ENCODE assay signal across 2 cellular contexts in the genomic region with DNA sequence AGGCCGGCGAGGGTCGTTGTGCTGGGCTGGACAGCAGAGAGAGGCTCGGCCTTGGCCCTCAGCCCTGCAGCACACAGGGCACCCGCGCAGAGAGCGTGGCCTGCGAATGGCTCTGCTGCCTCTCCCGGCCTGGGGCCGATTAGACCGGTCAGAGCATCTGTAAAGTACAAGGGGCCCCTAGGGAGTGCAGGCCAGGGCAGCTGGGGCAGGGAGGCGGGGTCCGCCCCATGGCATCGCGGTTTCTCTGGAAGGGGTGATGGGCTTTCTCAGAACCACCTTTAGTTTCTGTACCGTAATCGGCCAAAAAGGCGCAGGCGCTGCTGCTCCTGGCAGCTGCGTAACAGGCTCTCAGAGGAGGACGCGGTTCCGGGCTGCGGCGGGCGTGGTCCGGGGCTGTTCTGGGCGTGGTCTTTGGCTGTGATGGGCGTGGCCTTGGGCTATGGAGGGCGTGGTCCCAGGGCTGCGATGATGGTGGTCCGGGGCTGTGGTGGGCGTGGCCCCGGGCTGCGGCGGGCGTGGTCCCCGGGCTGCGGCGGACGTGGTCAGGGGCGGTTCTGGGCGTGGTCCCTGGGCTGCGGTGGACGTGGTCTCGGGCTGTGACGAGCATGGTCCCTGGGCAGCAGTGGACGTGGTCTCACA.
TF ChIP-seq lines count a peak whose summit lies in the region.

No MANE protein-coding gene starts in this region.

TF ChIP-seq in GM23338, 12 proteins besides CTCF, POLR2A, EP300 and RAD21:
- TF ChIP-seq POLR2AphosphoS5 (IDR thresholded peaks at IDR 0.05; ENCODE audit: low read depth): peak; percentile 86
- TF ChIP-seq, protein P1, sequence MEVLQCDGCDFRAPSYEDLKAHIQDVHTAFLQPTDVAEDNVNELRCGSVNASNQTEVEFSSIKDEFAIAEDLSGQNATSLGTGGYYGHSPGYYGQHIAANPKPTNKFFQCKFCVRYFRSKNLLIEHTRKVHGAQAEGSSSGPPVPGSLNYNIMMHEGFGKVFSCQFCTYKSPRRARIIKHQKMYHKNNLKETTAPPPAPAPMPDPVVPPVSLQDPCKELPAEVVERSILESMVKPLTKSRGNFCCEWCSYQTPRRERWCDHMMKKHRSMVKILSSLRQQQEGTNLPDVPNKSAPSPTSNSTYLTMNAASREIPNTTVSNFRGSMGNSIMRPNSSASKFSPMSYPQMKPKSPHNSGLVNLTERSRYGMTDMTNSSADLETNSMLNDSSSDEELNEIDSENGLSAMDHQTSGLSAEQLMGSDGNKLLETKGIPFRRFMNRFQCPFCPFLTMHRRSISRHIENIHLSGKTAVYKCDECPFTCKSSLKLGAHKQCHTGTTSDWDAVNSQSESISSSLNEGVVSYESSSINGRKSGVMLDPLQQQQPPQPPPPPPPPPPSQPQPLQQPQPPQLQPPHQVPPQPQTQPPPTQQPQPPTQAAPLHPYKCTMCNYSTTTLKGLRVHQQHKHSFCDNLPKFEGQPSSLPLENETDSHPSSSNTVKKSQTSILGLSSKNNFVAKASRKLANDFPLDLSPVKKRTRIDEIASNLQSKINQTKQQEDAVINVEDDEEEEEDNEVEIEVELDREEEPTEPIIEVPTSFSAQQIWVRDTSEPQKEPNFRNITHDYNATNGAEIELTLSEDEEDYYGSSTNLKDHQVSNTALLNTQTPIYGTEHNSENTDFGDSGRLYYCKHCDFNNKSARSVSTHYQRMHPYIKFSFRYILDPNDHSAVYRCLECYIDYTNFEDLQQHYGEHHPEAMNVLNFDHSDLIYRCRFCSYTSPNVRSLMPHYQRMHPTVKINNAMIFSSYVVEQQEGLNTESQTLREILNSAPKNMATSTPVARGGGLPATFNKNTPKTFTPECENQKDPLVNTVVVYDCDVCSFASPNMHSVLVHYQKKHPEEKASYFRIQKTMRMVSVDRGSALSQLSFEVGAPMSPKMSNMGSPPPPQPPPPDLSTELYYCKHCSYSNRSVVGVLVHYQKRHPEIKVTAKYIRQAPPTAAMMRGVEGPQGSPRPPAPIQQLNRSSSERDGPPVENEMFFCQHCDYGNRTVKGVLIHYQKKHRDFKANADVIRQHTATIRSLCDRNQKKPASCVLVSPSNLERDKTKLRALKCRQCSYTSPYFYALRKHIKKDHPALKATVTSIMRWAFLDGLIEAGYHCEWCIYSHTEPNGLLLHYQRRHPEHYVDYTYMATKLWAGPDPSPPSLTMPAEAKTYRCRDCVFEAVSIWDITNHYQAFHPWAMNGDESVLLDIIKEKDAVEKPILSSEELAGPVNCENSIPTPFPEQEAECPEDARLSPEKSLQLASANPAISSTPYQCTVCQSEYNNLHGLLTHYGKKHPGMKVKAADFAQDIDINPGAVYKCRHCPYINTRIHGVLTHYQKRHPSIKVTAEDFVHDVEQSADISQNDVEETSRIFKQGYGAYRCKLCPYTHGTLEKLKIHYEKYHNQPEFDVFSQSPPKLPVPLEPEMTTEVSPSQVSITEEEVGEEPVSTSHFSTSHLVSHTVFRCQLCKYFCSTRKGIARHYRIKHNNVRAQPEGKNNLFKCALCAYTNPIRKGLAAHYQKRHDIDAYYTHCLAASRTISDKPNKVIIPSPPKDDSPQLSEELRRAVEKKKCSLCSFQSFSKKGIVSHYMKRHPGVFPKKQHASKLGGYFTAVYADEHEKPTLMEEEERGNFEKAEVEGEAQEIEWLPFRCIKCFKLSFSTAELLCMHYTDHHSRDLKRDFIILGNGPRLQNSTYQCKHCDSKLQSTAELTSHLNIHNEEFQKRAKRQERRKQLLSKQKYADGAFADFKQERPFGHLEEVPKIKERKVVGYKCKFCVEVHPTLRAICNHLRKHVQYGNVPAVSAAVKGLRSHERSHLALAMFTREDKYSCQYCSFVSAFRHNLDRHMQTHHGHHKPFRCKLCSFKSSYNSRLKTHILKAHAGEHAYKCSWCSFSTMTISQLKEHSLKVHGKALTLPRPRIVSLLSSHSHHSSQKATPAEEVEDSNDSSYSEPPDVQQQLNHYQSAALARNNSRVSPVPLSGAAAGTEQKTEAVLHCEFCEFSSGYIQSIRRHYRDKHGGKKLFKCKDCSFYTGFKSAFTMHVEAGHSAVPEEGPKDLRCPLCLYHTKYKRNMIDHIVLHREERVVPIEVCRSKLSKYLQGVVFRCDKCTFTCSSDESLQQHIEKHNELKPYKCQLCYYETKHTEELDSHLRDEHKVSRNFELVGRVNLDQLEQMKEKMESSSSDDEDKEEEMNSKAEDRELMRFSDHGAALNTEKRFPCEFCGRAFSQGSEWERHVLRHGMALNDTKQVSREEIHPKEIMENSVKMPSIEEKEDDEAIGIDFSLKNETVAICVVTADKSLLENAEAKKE (CRISPR knock-in tag; IDR thresholded peaks at IDR 0.05): no peak

TF ChIP-seq in K562, 482 proteins besides CTCF, POLR2A, EP300 and RAD21 (continues in another document):
- TF ChIP-seq ZNF124 (CRISPR knock-in tag; IDR thresholded peaks at IDR 0.05) (no peak), BRD4 (IDR thresholded peaks at IDR 0.05) (no peak), MCM3 (IDR thresholded peaks at IDR 0.05) (no peak), SP1 (CRISPR knock-in tag; IDR thresholded peaks at IDR 0.05) (peak; percentile 58), LCOR (CRISPR knock-in tag; IDR thresholded peaks at IDR 0.05) (0 out of 2 replicates have a peak, but pooled peaks have one; percentile 14), ZFX (CRISPR knock-in tag; IDR thresholded peaks at IDR 0.05) (peak; percentile 81), MTA3 (IDR thresholded peaks at IDR 0.05; ENCODE audit: borderline replicate concordance) (peak; percentile 61; the same call in 1 of the 2 replicates), LARP7 (IDR thresholded peaks at IDR 0.05) (no peak), RHOXF2B (CRISPR knock-in tag; conservative IDR thresholded peaks at IDR 0.05) (no peak), POLR2B (IDR thresholded peaks at IDR 0.05; ENCODE audit: low read depth, partially characterized antibody) (peak; percentile 63)
- TF ChIP-seq, protein P2, sequence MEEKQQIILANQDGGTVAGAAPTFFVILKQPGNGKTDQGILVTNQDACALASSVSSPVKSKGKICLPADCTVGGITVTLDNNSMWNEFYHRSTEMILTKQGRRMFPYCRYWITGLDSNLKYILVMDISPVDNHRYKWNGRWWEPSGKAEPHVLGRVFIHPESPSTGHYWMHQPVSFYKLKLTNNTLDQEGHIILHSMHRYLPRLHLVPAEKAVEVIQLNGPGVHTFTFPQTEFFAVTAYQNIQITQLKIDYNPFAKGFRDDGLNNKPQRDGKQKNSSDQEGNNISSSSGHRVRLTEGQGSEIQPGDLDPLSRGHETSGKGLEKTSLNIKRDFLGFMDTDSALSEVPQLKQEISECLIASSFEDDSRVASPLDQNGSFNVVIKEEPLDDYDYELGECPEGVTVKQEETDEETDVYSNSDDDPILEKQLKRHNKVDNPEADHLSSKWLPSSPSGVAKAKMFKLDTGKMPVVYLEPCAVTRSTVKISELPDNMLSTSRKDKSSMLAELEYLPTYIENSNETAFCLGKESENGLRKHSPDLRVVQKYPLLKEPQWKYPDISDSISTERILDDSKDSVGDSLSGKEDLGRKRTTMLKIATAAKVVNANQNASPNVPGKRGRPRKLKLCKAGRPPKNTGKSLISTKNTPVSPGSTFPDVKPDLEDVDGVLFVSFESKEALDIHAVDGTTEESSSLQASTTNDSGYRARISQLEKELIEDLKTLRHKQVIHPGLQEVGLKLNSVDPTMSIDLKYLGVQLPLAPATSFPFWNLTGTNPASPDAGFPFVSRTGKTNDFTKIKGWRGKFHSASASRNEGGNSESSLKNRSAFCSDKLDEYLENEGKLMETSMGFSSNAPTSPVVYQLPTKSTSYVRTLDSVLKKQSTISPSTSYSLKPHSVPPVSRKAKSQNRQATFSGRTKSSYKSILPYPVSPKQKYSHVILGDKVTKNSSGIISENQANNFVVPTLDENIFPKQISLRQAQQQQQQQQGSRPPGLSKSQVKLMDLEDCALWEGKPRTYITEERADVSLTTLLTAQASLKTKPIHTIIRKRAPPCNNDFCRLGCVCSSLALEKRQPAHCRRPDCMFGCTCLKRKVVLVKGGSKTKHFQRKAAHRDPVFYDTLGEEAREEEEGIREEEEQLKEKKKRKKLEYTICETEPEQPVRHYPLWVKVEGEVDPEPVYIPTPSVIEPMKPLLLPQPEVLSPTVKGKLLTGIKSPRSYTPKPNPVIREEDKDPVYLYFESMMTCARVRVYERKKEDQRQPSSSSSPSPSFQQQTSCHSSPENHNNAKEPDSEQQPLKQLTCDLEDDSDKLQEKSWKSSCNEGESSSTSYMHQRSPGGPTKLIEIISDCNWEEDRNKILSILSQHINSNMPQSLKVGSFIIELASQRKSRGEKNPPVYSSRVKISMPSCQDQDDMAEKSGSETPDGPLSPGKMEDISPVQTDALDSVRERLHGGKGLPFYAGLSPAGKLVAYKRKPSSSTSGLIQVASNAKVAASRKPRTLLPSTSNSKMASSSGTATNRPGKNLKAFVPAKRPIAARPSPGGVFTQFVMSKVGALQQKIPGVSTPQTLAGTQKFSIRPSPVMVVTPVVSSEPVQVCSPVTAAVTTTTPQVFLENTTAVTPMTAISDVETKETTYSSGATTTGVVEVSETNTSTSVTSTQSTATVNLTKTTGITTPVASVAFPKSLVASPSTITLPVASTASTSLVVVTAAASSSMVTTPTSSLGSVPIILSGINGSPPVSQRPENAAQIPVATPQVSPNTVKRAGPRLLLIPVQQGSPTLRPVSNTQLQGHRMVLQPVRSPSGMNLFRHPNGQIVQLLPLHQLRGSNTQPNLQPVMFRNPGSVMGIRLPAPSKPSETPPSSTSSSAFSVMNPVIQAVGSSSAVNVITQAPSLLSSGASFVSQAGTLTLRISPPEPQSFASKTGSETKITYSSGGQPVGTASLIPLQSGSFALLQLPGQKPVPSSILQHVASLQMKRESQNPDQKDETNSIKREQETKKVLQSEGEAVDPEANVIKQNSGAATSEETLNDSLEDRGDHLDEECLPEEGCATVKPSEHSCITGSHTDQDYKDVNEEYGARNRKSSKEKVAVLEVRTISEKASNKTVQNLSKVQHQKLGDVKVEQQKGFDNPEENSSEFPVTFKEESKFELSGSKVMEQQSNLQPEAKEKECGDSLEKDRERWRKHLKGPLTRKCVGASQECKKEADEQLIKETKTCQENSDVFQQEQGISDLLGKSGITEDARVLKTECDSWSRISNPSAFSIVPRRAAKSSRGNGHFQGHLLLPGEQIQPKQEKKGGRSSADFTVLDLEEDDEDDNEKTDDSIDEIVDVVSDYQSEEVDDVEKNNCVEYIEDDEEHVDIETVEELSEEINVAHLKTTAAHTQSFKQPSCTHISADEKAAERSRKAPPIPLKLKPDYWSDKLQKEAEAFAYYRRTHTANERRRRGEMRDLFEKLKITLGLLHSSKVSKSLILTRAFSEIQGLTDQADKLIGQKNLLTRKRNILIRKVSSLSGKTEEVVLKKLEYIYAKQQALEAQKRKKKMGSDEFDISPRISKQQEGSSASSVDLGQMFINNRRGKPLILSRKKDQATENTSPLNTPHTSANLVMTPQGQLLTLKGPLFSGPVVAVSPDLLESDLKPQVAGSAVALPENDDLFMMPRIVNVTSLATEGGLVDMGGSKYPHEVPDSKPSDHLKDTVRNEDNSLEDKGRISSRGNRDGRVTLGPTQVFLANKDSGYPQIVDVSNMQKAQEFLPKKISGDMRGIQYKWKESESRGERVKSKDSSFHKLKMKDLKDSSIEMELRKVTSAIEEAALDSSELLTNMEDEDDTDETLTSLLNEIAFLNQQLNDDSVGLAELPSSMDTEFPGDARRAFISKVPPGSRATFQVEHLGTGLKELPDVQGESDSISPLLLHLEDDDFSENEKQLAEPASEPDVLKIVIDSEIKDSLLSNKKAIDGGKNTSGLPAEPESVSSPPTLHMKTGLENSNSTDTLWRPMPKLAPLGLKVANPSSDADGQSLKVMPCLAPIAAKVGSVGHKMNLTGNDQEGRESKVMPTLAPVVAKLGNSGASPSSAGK (IDR thresholded peaks at IDR 0.05): peak; percentile 54
- TF ChIP-seq, protein P3, sequence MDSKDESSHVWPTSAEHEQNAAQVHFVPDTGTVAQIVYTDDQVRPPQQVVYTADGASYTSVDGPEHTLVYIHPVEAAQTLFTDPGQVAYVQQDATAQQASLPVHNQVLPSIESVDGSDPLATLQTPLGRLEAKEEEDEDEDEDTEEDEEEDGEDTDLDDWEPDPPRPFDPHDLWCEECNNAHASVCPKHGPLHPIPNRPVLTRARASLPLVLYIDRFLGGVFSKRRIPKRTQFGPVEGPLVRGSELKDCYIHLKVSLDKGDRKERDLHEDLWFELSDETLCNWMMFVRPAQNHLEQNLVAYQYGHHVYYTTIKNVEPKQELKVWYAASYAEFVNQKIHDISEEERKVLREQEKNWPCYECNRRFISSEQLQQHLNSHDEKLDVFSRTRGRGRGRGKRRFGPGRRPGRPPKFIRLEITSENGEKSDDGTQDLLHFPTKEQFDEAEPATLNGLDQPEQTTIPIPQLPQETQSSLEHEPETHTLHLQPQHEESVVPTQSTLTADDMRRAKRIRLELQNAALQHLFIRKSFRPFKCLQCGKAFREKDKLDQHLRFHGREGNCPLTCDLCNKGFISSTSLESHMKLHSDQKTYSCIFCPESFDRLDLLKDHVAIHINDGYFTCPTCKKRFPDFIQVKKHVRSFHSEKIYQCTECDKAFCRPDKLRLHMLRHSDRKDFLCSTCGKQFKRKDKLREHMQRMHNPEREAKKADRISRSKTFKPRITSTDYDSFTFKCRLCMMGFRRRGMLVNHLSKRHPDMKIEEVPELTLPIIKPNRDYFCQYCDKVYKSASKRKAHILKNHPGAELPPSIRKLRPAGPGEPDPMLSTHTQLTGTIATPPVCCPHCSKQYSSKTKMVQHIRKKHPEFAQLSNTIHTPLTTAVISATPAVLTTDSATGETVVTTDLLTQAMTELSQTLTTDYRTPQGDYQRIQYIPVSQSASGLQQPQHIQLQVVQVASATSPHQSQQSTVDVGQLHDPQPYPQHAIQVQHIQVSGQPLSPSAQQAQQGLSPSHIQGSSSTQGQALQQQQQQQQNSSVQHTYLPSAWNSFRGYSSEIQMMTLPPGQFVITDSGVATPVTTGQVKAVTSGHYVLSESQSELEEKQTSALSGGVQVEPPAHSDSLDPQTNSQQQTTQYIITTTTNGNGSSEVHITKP (IDR thresholded peaks at IDR 0.05; ENCODE audit: partially characterized antibody): no peak
- TF ChIP-seq, protein P4, sequence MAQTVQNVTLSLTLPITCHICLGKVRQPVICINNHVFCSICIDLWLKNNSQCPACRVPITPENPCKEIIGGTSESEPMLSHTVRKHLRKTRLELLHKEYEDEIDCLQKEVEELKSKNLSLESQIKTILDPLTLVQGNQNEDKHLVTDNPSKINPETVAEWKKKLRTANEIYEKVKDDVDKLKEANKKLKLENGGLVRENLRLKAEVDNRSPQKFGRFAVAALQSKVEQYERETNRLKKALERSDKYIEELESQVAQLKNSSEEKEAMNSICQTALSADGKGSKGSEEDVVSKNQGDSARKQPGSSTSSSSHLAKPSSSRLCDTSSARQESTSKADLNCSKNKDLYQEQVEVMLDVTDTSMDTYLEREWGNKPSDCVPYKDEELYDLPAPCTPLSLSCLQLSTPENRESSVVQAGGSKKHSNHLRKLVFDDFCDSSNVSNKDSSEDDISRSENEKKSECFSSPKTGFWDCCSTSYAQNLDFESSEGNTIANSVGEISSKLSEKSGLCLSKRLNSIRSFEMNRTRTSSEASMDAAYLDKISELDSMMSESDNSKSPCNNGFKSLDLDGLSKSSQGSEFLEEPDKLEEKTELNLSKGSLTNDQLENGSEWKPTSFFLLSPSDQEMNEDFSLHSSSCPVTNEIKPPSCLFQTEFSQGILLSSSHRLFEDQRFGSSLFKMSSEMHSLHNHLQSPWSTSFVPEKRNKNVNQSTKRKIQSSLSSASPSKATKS (CRISPR knock-in tag; IDR thresholded peaks at IDR 0.05): no peak
